In genomic region chr11:107473797-107474196, GRCh38 we compare ENCODE assay signal across 15 cellular contexts. TPM values are rescaled to one million over a fixed set of nuclear protein-coding genes. Genes with fewer than 3 reads are reported as not detected.
DNase-seq lines count a peak whose midpoint lies in the region; ATAC-seq and TF ChIP-seq lines count a peak whose summit lies in the region.
"Had no signal": no experiment of that assay in that cellular context is flagged by ENCODE, and none has a peak within 500 bp of the region (broad histone marks: within the 10 kb centered on the region; RNA-seq: fewer than 3 reads in every experiment).

No MANE protein-coding gene starts in this region.

- H3K9me1 ChIP-seq in IMR-90 (ENCODE audit: insufficient read depth, low read length), result no peaks in the 10 kb centered on the region

- H3K27ac Mint-ChIP-seq in nephron, result peak overlapping the region; percentile 84 to 98 (median 97)
- no peak overlapping the region for H3K27ac Mint-ChIP-seq in WTC11

- H2AFZ ChIP-seq in IMR-90 (replicated peaks; ENCODE audit: low read length, poor library complexity) (no peak overlapping the region), SK-N-SH (ENCODE audit: low read depth) (no peak overlapping the region)
- H2AFZ ChIP-seq: GM23248 had no signal

- in situ Hi-C loops in IMR-90 (cut with MboI; ENCODE audit: low sequenced_read_pairs), result no loop called here

- no peak overlapping the region for H2BK5ac ChIP-seq in IMR-90 (ENCODE audit: low read depth, low read length, poor library complexity, severe bottlenecking)

- H3K27me3 ChIP-seq in IMR-90 (ENCODE audit: control insufficient read depth, insufficient read depth, low read length) (peaks cover 13% of the 10 kb centered on the region), SK-N-SH (ENCODE audit: insufficient read depth) (no peaks in the 10 kb centered on the region)
- H3K27me3 ChIP-seq: BLaER1 had no signal

- peak; percentile 21 for DNase-seq in IMR-90
- DNase-seq in fibroblast of pulmonary artery (ENCODE audit: low read depth), result peak; percentile 15
- DNase-seq in SK-N-SH, result no peak
- DNase-seq in WTC11 (ENCODE audit: low spot score), result no peak
- no peak for DNase-seq in stimulated activated naive CD4-positive, alpha-beta T cell (lab: John Stamatoyannopoulos, UW)
- DNase-seq in HK-2 (ENCODE audit: unreplicated experiment), result no peak
- DNase-seq: AML-193; Caco-2; CD8-positive, alpha-beta memory T cell; DND-41; GDM1; GM23248 had no signal

- no peak overlapping the region for H4K5ac ChIP-seq in IMR-90 (ENCODE audit: low read depth, low read length)

- no peaks in the 10 kb centered on the region for H3K9me2 ChIP-seq in SK-N-SH

- no peak overlapping the region for H2BK120ac ChIP-seq in IMR-90 (ENCODE audit: low read depth, low read length)

- ATAC-seq in IMR-90 (ENCODE audit: low read depth) (peak; percentile 51), WTC11 (no peak)
- ATAC-seq: HCT116 had no signal

- no peaks in the 10 kb centered on the region for H4K20me1 ChIP-seq in IMR-90 (ENCODE audit: insufficient read depth, low read length)
- no peaks in the 10 kb centered on the region for H4K20me1 ChIP-seq in SK-N-SH (ENCODE audit: insufficient read depth)
- H4K20me1 ChIP-seq: BLaER1 had no signal

- no peak overlapping the region for H3K4me3 ChIP-seq in IMR-90 (ENCODE audit: insufficient read depth, low read depth, low read length)
- H3K4me3 ChIP-seq in fibroblast of pulmonary artery (replicated peaks; ENCODE audit: low read depth, low read length), result no peak overlapping the region
- H3K4me3 ChIP-seq in SK-N-SH (ENCODE audit: low read depth in 2 of 2, low read length in 1 of 2), result no peak overlapping the region
- H3K4me3 ChIP-seq: BLaER1, GM23248 had no signal

- H3K4ac ChIP-seq in IMR-90 (ENCODE audit: low read depth, low read length), result no peak overlapping the region

- no peak for TF ChIP-seq EP300 in SK-N-SH (IDR thresholded peaks at IDR 0.05; ENCODE audit: borderline replicate concordance in 1 of 2, low read depth in 1 of 2, low read length in 1 of 2)

- no peak overlapping the region for H2BK20ac ChIP-seq in IMR-90 (ENCODE audit: low read depth, low read length)

- no peak overlapping the region for H3K23ac ChIP-seq in IMR-90 (ENCODE audit: low read depth, low read length)

- H3K9ac ChIP-seq in IMR-90 (ENCODE audit: low read depth, low read length) (no peak overlapping the region), SK-N-SH (no peak overlapping the region)
- H3K9ac ChIP-seq: BLaER1, GM23248 had no signal

- H4K91ac ChIP-seq in IMR-90 (ENCODE audit: insufficient read depth, low read depth, low read length), result no peak overlapping the region

- H3K36me3 Mint-ChIP-seq in nephron (ENCODE audit: low read depth), result no peaks in the 10 kb centered on the region
- H3K36me3 Mint-ChIP-seq in WTC11, result no peaks in the 10 kb centered on the region
- H3K36me3 Mint-ChIP-seq: CD8-positive, alpha-beta memory T cell had no signal

- TF ChIP-seq POLR2A in IMR-90 (IDR thresholded peaks at IDR 0.05; ENCODE audit: low read depth, low read length), result no peak

- H3K79me2 ChIP-seq in SK-N-SH (ENCODE audit: insufficient read depth), result no peaks in the 10 kb centered on the region

- intact Hi-C loops in IMR-90 (cut with micrococcal nuclease), result no loop called here

- H3K27ac ChIP-seq in IMR-90 (ENCODE audit: insufficient read depth, low read length) (no peak overlapping the region), SK-N-SH (ENCODE audit: low read depth in 2 of 2, low read length in 1 of 2) (no peak overlapping the region)
- H3K27ac ChIP-seq: BLaER1, GM23248 had no signal

- H3K4me1 Mint-ChIP-seq in nephron (peaks cover 15% of the 10 kb centered on the region), WTC11 (no peaks in the 10 kb centered on the region)
- H3K4me1 Mint-ChIP-seq: CD8-positive, alpha-beta memory T cell had no signal

- no peaks in the 10 kb centered on the region for H3K9me3 ChIP-seq in IMR-90 (ENCODE audit: control insufficient read depth, insufficient read depth, low read length)
- no peaks in the 10 kb centered on the region for H3K9me3 ChIP-seq in SK-N-SH
- H3K9me3 ChIP-seq: BLaER1, Caco-2 had no signal

- CTCF ChIA-PET in IMR-90 (lab: Yijun Ruan, JAX) (interaction anchor here (0.6 kb wide), 1 partner anchor 182 kb away, joined by 3 read pairs; no protein-coding TSS in a partner anchor), SK-N-SH (lab: Yijun Ruan, JAX) (interaction anchor here (0.8 kb wide), 1 partner anchor 128 kb away, joined by 3 read pairs; no protein-coding TSS in a partner anchor), WTC11 (lab: Charles Lee) (no interaction called here)

- no peak overlapping the region for H2BK15ac ChIP-seq in IMR-90 (ENCODE audit: low read depth, low read length)

- no peak overlapping the region for H3K14ac ChIP-seq in IMR-90 (replicated peaks; ENCODE audit: low read depth, low read length)

- H3K27me3 Mint-ChIP-seq in nephron (ENCODE audit: low read depth), result peaks cover 4% of the 10 kb centered on the region
- no peaks in the 10 kb centered on the region for H3K27me3 Mint-ChIP-seq in WTC11 (ENCODE audit: low read depth)

- no TSS peak for BruUV-seq in IMR-90 (replicated peaks; lab: Mats Ljungman, UMichigan)

- H3K36me3 ChIP-seq in IMR-90 (ENCODE audit: control insufficient read depth, insufficient read depth, low read length), result no peaks in the 10 kb centered on the region
- no peaks in the 10 kb centered on the region for H3K36me3 ChIP-seq in SK-N-SH (replicated peaks in 1 of 2; ENCODE audit: control insufficient read depth in 1 of 2, insufficient read depth in 2 of 2, low read length in 1 of 2)
- H3K36me3 ChIP-seq: BLaER1 had no signal

- POLR2A ChIA-PET in IMR-90 (lab: Charles Lee; ENCODE audit: unreplicated experiment), result no interaction called here
- POLR2A ChIA-PET in SK-N-SH (lab: Yijun Ruan, JAX), result no interaction called here
- POLR2A ChIA-PET in WTC11 (lab: Charles Lee), result no interaction called here

- H2AK9ac ChIP-seq in IMR-90 (replicated peaks; ENCODE audit: low read depth, low read length, poor library complexity), result no peak overlapping the region

- H2AK5ac ChIP-seq in IMR-90 (ENCODE audit: low read depth, low read length), result no peak overlapping the region

- H3K4me3 Mint-ChIP-seq in nephron (no peak overlapping the region), WTC11 (no peak overlapping the region)
- H3K4me3 Mint-ChIP-seq: CD8-positive, alpha-beta memory T cell had no signal

- dilution Hi-C loops in IMR-90 (cut with HindIII; ENCODE audit: low sequenced_read_pairs, unreplicated experiment), result no loop called here

- no peaks in the 10 kb centered on the region for H3K4me1 ChIP-seq in IMR-90 (ENCODE audit: control insufficient read depth, insufficient read depth, low read length)
- no peaks in the 10 kb centered on the region for H3K4me1 ChIP-seq in SK-N-SH (ENCODE audit: control insufficient read depth in 1 of 2, insufficient read depth in 2 of 2, low read depth in 1 of 2, low read length in 1 of 2)

- H3K56ac ChIP-seq in IMR-90 (ENCODE audit: extremely low read depth, insufficient read depth, low read length), result no peak overlapping the region

- TF ChIP-seq RAD21 in IMR-90 (IDR thresholded peaks at IDR 0.05; ENCODE audit: low read length) (no peak), SK-N-SH (IDR thresholded peaks at IDR 0.05; ENCODE audit: low read length) (no peak)

- H3K4me2 ChIP-seq in IMR-90 (ENCODE audit: low read depth, low read length), result no peak overlapping the region; the same call in 1 of the 2 replicates
- no peak overlapping the region for H3K4me2 ChIP-seq in SK-N-SH
- H3K4me2 ChIP-seq: BLaER1 had no signal

- TF ChIP-seq CTCF in IMR-90 (conservative IDR thresholded peaks at IDR 0.05; ENCODE audit: low read depth, low read length), result no peak
- TF ChIP-seq CTCF in fibroblast of pulmonary artery (IDR thresholded peaks at IDR 0.05; ENCODE audit: low read length, missing control alignments), result no peak
- no peak for TF ChIP-seq CTCF in nephron (IDR thresholded peaks at IDR 0.05; ENCODE audit: unreplicated experiment in 3 of 3)
- TF ChIP-seq CTCF in SK-N-SH (IDR thresholded peaks at IDR 0.05), result no peak
- TF ChIP-seq CTCF in WTC11 (IDR thresholded peaks at IDR 0.05), result no peak

- H3F3A ChIP-seq in SK-N-SH (replicated peaks; ENCODE audit: insufficient read depth), result peaks cover 6% of the 10 kb centered on the region

- no peaks in the 10 kb centered on the region for H3K79me1 ChIP-seq in IMR-90 (ENCODE audit: low read depth in 1 of 2, low read length in 2 of 2)

- H3K18ac ChIP-seq in IMR-90 (ENCODE audit: low read depth, low read length), result no peak overlapping the region; the same call in 1 of the 2 replicates

- H4K8ac ChIP-seq in IMR-90 (ENCODE audit: low read depth in 2 of 2, low read length in 2 of 2), result no peak overlapping the region

- WGBS in IMR-90 (ENCODE audit: extremely low coverage in 2 of 2, insufficient read length in 1 of 2), 2 experiments, result no CpG with 5 or more reads among the region's 3 CpGs
- WGBS in SK-N-SH (ENCODE audit: low lambda C conversion rate), result 14% methylated on average over 3 of the region's 3 CpGs

- H3K9me3 Mint-ChIP-seq in nephron (no peaks in the 10 kb centered on the region), WTC11 (0 out of 2 replicates have a peak, but pooled peaks cover 5% of the 10 kb centered on the region)
- H3K9me3 Mint-ChIP-seq: CD8-positive, alpha-beta memory T cell had no signal

TF ChIP-seq in IMR-90, 13 proteins besides CTCF, POLR2A, EP300 and RAD21 (continues in another document):
- TF ChIP-seq SMC3 (IDR thresholded peaks at IDR 0.05; ENCODE audit: low read depth, low read length) (no peak), NFE2L2 (IDR thresholded peaks at IDR 0.05; ENCODE audit: low read depth, low read length) (no peak), RFX5 (IDR thresholded peaks at IDR 0.05; ENCODE audit: low read depth, low read length) (no peak), FOS (IDR thresholded peaks at IDR 0.05; ENCODE audit: low read depth, low read length) (no peak)

TF ChIP-seq in SK-N-SH, 30 proteins besides CTCF, POLR2A, EP300 and RAD21 (continues in another document):
- TF ChIP-seq GABPA (IDR thresholded peaks at IDR 0.05; ENCODE audit: low read depth), result no peak
- TF ChIP-seq RCOR1 (IDR thresholded peaks at IDR 0.05; ENCODE audit: low read length), result no peak
- TF ChIP-seq EZH2phosphoT487 (IDR thresholded peaks at IDR 0.05; ENCODE audit: borderline replicate concordance, low read depth), result no peak
- TF ChIP-seq POLR2AphosphoS5 (IDR thresholded peaks at IDR 0.05; ENCODE audit: low read depth, low read length), result no peak

RNA-seq across cellular contexts. Expression of gene CWF19L2, which starts 16.2 kb away (rescaled TPM):
- total RNA-seq in IMR-90 (2012; rRNA removed) (3.8 and 8.3 TPM in 2 replicates), WTC11 (2021) (15.9 to 17.1 TPM (median 16.2 TPM) in 3 replicates)
- polyA plus RNA-seq in IMR-90 (2012; rRNA removed) (1.4 and 1.7 TPM in 2 replicates), SK-N-SH (2012; rRNA removed) (0.74 and 0.83 TPM in 2 replicates)
- polyA plus RNA-seq in IMR-90 (2012; cell fraction: cytosol; rRNA removed), result 0.13 and 0.24 TPM in 2 replicates
- polyA plus RNA-seq in IMR-90 (2012; cell fraction: nucleus; rRNA removed; ENCODE audit: low replicate concordance), result 0.08 and 1.0 TPM in 2 replicates
- 1.2 and 1.7 TPM in 2 replicates for polyA plus RNA-seq in SK-N-SH (2012; cell fraction: cytosol; rRNA removed)
- 0.52 and 1.0 TPM in 2 replicates for polyA plus RNA-seq in SK-N-SH (2012; cell fraction: nucleus; rRNA removed)

Comparison
In these comparisons a context has a peak if more than half of its experiments do, and no peak if none do; other contexts are left out.
1. DNase-seq: peak in IMR-90 (single experiment) and fibroblast of pulmonary artery (single experiment); none in SK-N-SH (single experiment), WTC11 (single experiment), stimulated activated naive CD4-positive, alpha-beta T cell (0 of 6) and HK-2 (single experiment).